ENCODE assay signal across 8 cellular contexts in the genomic region with DNA sequence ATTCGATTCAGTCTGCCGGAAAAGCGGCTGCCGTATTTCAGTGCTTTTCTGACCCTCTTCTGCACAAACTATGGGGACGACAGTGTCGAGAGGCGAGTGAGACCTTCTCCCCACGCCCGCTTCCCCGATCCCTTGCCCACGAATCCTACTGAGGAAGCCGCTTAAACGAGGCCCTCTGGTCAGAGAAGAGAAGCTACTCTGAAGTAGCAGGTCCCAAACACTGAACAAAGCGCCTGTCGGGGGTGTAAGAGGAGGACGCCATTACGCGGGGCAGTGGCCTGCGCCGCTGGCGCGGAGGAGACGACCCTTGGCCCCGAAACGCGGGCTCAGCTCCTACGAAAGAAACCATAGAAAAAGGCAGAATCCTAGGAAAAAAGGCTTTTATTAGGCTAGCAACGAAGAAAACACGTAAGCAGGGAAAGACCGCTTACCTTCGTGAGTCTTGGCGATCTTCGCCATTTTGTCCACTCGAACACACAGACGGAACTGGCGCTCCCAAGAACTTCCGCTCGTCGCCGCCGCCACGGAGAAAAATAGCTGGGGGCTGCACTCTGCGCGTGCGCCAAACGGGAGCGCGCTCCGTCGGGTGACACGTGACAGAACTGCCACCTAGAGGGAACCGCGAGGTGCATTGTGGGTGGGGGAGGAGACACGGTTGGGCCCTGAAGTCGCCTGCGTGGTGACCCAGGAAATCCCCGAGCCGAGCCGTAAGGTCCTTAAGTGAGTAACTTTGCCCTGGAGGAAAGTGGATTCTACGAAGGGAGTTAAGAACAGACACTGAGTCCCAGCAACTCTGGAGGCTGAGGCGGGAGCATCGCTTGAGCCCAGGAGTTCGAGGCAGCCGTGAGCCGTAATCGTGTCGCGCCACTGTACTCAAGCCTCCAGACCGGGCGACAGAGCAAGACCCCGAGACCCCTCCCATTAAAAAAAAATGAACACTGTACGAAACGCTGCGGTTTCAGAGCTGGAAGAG. TPM values are rescaled to one million over a fixed set of nuclear protein-coding genes. Genes with fewer than 3 reads are reported as not detected.
A peak's percentile ranks its signal among the peaks of the same experiment; 100 is the strongest.
DNase-seq lines count a peak whose midpoint lies in the region; ATAC-seq, FAIRE-seq and TF ChIP-seq lines count a peak whose summit lies in the region.

A gene with protein sequence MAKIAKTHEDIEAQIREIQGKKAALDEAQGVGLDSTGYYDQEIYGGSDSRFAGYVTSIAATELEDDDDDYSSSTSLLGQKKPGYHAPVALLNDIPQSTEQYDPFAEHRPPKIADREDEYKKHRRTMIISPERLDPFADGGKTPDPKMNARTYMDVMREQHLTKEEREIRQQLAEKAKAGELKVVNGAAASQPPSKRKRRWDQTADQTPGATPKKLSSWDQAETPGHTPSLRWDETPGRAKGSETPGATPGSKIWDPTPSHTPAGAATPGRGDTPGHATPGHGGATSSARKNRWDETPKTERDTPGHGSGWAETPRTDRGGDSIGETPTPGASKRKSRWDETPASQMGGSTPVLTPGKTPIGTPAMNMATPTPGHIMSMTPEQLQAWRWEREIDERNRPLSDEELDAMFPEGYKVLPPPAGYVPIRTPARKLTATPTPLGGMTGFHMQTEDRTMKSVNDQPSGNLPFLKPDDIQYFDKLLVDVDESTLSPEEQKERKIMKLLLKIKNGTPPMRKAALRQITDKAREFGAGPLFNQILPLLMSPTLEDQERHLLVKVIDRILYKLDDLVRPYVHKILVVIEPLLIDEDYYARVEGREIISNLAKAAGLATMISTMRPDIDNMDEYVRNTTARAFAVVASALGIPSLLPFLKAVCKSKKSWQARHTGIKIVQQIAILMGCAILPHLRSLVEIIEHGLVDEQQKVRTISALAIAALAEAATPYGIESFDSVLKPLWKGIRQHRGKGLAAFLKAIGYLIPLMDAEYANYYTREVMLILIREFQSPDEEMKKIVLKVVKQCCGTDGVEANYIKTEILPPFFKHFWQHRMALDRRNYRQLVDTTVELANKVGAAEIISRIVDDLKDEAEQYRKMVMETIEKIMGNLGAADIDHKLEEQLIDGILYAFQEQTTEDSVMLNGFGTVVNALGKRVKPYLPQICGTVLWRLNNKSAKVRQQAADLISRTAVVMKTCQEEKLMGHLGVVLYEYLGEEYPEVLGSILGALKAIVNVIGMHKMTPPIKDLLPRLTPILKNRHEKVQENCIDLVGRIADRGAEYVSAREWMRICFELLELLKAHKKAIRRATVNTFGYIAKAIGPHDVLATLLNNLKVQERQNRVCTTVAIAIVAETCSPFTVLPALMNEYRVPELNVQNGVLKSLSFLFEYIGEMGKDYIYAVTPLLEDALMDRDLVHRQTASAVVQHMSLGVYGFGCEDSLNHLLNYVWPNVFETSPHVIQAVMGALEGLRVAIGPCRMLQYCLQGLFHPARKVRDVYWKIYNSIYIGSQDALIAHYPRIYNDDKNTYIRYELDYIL (minus strand): TSS at position 488 of the 973 bp plus-strand sequence. CDS start 29 bp downstream, at position 459.

- H2BK15ac ChIP-seq in H1 (ENCODE audit: low read length): no peak within 1 kb of the TSS

- peak within 1 kb of the TSS; percentile 97 for H3K4me3 Mint-ChIP-seq in memory B cell

- peak; percentile 97 for DNase-seq in COLO829 (ENCODE audit: low spot score)
- DNase-seq in HTR-8/SVneo (ENCODE audit: insufficient read length, low spot score): peak; percentile 95
- peak; percentile 95 for DNase-seq in NOMO-1 treated with dmso at 0.1 percent for 144 hours (lab: John Stamatoyannopoulos, UW; ENCODE audit: unreplicated experiment)
- DNase-seq in activated CD8-positive, alpha-beta memory T cell treated with anti-CD3 and anti-CD28 coated beads for 48 hours (ENCODE audit: low read depth in 2 of 3, low spot score in 2 of 3): peak; percentile 94 to 99 (median 96)
- DNase-seq in H1 (ENCODE audit: low read depth in 1 of 2, low spot score in 2 of 2): peak; percentile 91 to 98
- DNase-seq in memory B cell (ENCODE audit: low spot score in 2 of 2): peak; percentile 98
- peak; percentile 96 for DNase-seq in stimulated activated CD8-positive, alpha-beta memory T cell treated with anti-CD3 and anti-CD28 coated beads, Interleukin-12 subunit alpha, Interleukin-12 subunit beta, amount 100 ng/mL, for 24 hours (ENCODE audit: extremely low read depth)

- POLR2A ChIA-PET in H1 (lab: Charles Lee; ENCODE audit: partially characterized antibody): interaction anchor here (0.6 to 2.7 kb wide), 25 partner anchors 10 to 206 kb away, joined by 3 to 31 read pairs (median 4); a partner anchor contains a TSS

- H2BK12ac ChIP-seq in H1 (ENCODE audit: low read depth, low read length): peak within 1 kb of the TSS; percentile 91; the same call in 1 of the 2 replicates

- peak within 1 kb of the TSS; percentile 93; the same call in 1 of the 2 replicates for H2AK5ac ChIP-seq in H1 (ENCODE audit: low read depth, low read length)

- H3K14ac ChIP-seq in H1 (ENCODE audit: insufficient read length): no peak within 1 kb of the TSS

- CTCF ChIA-PET in H1 (lab: Charles Lee; ENCODE audit: partially characterized antibody): interaction anchor here (0.9 kb wide), 2 partner anchors 16 to 18 kb away, joined by 3 read pairs; no protein-coding TSS in a partner anchor

- H3K18ac ChIP-seq in H1 (ENCODE audit: extremely low read depth, low read length): peak within 1 kb of the TSS; percentile 99

- peak within 1 kb of the TSS; percentile 77 for H2AFZ ChIP-seq in H1 (ENCODE audit: low read length)

- no peak within 1 kb of the TSS for H3K23ac ChIP-seq in H1 (ENCODE audit: insufficient read length)

- H3K9me3 ChIP-seq in H1 (ENCODE audit: insufficient read depth in 2 of 2, low read depth in 1 of 2, low read length in 1 of 2): no peaks in the 10 kb centered on the region

- H3K9me3 Mint-ChIP-seq in memory B cell: no peaks in the 10 kb centered on the region

- H3K4me1 Mint-ChIP-seq in memory B cell: peaks cover 26% of the 10 kb centered on the region

- peak within 1 kb of the TSS; percentile 65 for H2BK120ac ChIP-seq in H1 (replicated peaks; ENCODE audit: low read depth, low read length)

- 1% methylated on average over 74 of the region's 74 CpGs; no CpG with 5 or more reads in 1 of the 2 experiments for WGBS in H1 (ENCODE audit: extremely low coverage in 1 of 2, insufficient coverage in 1 of 2, insufficient read length in 1 of 2, insufficient replicate concordance in 2 of 2, low coverage in 1 of 2, low lambda C conversion rate in 2 of 2, missing lambda C conversion rate in 1 of 2), 2 experiments

- H3K9ac ChIP-seq in H1 (replicated peaks in 1 of 4; ENCODE audit: extremely low read depth in 1 of 4, low read depth in 3 of 4, low read length in 3 of 4): peak within 1 kb of the TSS; percentile 95 to 100 (median 100)

- H3K79me2 ChIP-seq in H1 (ENCODE audit: control insufficient read depth in 1 of 2, insufficient read depth in 2 of 2, low read length in 2 of 2): peaks cover 48 to 61% of the 10 kb centered on the region in 2 experiments

- H3K27ac ChIP-seq in H1 (ENCODE audit: low read depth, low read length): peak within 1 kb of the TSS; percentile 99

- H3K36me3 ChIP-seq in H1 (ENCODE audit: control insufficient read depth in 2 of 4, insufficient read depth in 4 of 4, low read length in 3 of 4): peaks cover 0 to under 1% (median 0%) of the 10 kb centered on the region in 4 experiments; a peak in 1 of 8 replicates

- H3K36me3 Mint-ChIP-seq in memory B cell: peaks cover under 1% of the 10 kb centered on the region

- H3K4me1 ChIP-seq in H1 (replicated peaks in 1 of 4; ENCODE audit: control insufficient read depth in 3 of 4, insufficient read depth in 4 of 4, low read length in 3 of 4): peaks cover 0 to 5% (median 4%) of the 10 kb centered on the region in 4 experiments; a peak in 4 of 7 replicates

- H3K56ac ChIP-seq in H1 (replicated peaks; ENCODE audit: insufficient read length, low read depth, low read length): peak within 1 kb of the TSS; percentile 79

- no peak for TF ChIP-seq CTCF in H1 (IDR thresholded peaks at IDR 0.05; ENCODE audit: control extremely low read depth in 1 of 3, insufficient read depth in 1 of 3, low read depth in 1 of 3, low read length in 3 of 3)

- H2BK5ac ChIP-seq in H1 (ENCODE audit: low read depth, low read length): peak within 1 kb of the TSS; percentile 99

- H3K4me3 ChIP-seq in H1 (ENCODE audit: extremely low read depth in 1 of 4, insufficient read depth in 2 of 4, low read depth in 3 of 4, low read length in 4 of 4): peak within 1 kb of the TSS; percentile 83 to 100 (median 98)

- H4K5ac ChIP-seq in H1 (ENCODE audit: insufficient read length, low read depth, low read length): peak within 1 kb of the TSS; percentile 85

- peak within 1 kb of the TSS; percentile 97 for H3K27ac Mint-ChIP-seq in memory B cell

- peaks cover 5% of the 10 kb centered on the region; the same call in 1 of the 2 replicates for H3K79me1 ChIP-seq in H1 (ENCODE audit: low read depth, low read length)

- H3K27me3 Mint-ChIP-seq in memory B cell: no peaks in the 10 kb centered on the region

- ATAC-seq in GM21367 (IDR thresholded peaks at IDR 0.05; ENCODE audit: unreplicated experiment) (peak; percentile 89), memory B cell (ENCODE audit: low read depth) (peak; percentile 93)

- peaks cover 7 to 16% of the 10 kb centered on the region in 2 experiments for H4K20me1 ChIP-seq in H1 (replicated peaks in 1 of 2; ENCODE audit: control insufficient read depth in 1 of 2, insufficient read depth in 2 of 2, low read length in 2 of 2)

- TF ChIP-seq POLR2A in H1 (IDR thresholded peaks at IDR 0.05; ENCODE audit: control extremely low read depth in 1 of 2, low read depth in 2 of 2, low read length in 2 of 2): peak; percentile 79 to 91

- H3K4ac ChIP-seq in H1 (replicated peaks; ENCODE audit: insufficient read length, low read depth, low read length): peak within 1 kb of the TSS; percentile 76

- no peak within 1 kb of the TSS for H2BK20ac ChIP-seq in H1 (ENCODE audit: low read length)

- no peak for TF ChIP-seq RAD21 in H1 (IDR thresholded peaks at IDR 0.05 in 1 of 2, conservative IDR thresholded peaks at IDR 0.05 in 1 of 2; ENCODE audit: low read depth in 2 of 2, low read length in 2 of 2)

- FAIRE-seq in HTR-8/SVneo (lab: Jason Lieb, UNC): peak; percentile 86
- no peak for FAIRE-seq in H1 (lab: Jason Lieb, UNC)

- peak within 1 kb of the TSS; percentile 99 for H4K8ac ChIP-seq in H1 (ENCODE audit: extremely low read depth, insufficient read depth, low read length)

- H3K4me2 ChIP-seq in H1 (ENCODE audit: insufficient read depth in 1 of 2, low read depth in 2 of 2, low read length in 2 of 2): peak within 1 kb of the TSS; percentile 61 to 91

- no peak for TF ChIP-seq EP300 in H1 (IDR thresholded peaks at IDR 0.05; ENCODE audit: borderline replicate concordance in 1 of 2, low read depth in 2 of 2, low read length in 2 of 2)

- H3K27me3 ChIP-seq in H1 (replicated peaks in 1 of 4; ENCODE audit: control insufficient read depth in 3 of 4, extremely low read depth in 1 of 4, insufficient read depth in 3 of 4, low read length in 3 of 4): no peaks in the 10 kb centered on the region

- H4K91ac ChIP-seq in H1 (replicated peaks; ENCODE audit: insufficient read length, low read length): peak within 1 kb of the TSS; percentile 30

- H3K23me2 ChIP-seq in H1 (ENCODE audit: low read depth, low read length): peaks cover 6% of the 10 kb centered on the region; the same call in 1 of the 2 replicates

RNA-seq across cellular contexts. Expression of the gene that starts here (rescaled TPM):
- 294 and 320 TPM in 2 replicates for total RNA-seq in H1 (2021; fragmentation: NEBNext Ultra II Directional; extraction: Animal tissue kit (Norgen Biotek cat#: 25700))
- polyA plus RNA-seq in H1 (2011; rRNA removed): 189 and 403 TPM in 2 replicates
- 286 TPM for polyA plus RNA-seq in H1 (2011; cell fraction: cytosol; rRNA removed)
- 226 TPM for polyA plus RNA-seq in H1 (2011; cell fraction: nucleus; rRNA removed)
- 258 to 408 TPM (median 296 TPM) in 4 replicates for polyA plus RNA-seq in H1 (2012, experiment 1 of 2)
- 11.0 TPM for polyA plus RNA-seq in H1 (2012, experiment 2 of 2)
- polyA plus RNA-seq in H1 (2013, experiment 1 of 2): 175 TPM
- 166 TPM for polyA plus RNA-seq in H1 (2013, experiment 2 of 2)
- 526 and 935 TPM in 2 replicates for polyA minus RNA-seq in H1 (2011; rRNA and poly(A)+ RNA removed)
- polyA minus RNA-seq in H1 (2011; cell fraction: cytosol; rRNA and poly(A)+ RNA removed): 141 TPM
- polyA minus RNA-seq in H1 (2011; cell fraction: nucleus; rRNA and poly(A)+ RNA removed): 366 TPM

Comparison
In these comparisons a context has a peak if more than half of its experiments do, and no peak if none do; other contexts are left out.
1. Peak in every context shown above with its lines: DNase-seq, ATAC-seq, H3K4me3 ChIP-seq and H3K27ac ChIP-seq.